Comparison of ENCODE assay signal across 1 cellular context in genomic region chr4:77026322-77026704, GRCh38.
TF ChIP-seq lines count a peak whose summit lies in the region.

No MANE protein-coding gene starts in this region.

TF ChIP-seq in endothelial cell of umbilical vein, 7 proteins besides CTCF, POLR2A, EP300 and RAD21 (continued from another document):
- no peak for TF ChIP-seq JUN (IDR thresholded peaks at IDR 0.05; ENCODE audit: borderline replicate concordance, insufficient read depth, insufficient read length, low read depth)
- no peak for TF ChIP-seq FOS (IDR thresholded peaks at IDR 0.05; ENCODE audit: borderline replicate concordance, insufficient read depth, low read length)
TF ChIP-seq in endothelial cell of umbilical vein: peak in this region for 0.
